ENCODE assay signal across 10 cellular contexts in the genomic region with DNA sequence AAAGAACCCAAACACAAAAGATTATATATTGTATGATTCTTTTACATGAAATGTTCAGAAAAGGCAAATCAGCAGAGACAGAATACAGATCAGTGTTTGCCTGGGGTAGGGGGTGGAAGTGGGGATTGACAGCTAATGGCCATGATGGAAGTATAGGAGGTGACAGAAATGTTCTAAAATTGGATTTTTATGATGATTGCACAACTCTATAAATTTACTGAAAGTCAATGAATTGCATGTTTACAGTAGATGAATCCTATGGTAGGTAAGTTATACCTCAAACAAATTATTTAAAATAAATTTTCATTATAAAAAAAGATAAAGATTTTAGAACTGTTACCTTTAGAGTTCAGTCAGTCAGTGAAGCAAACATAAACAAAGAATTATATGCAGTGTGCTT.
"Had no signal": no experiment of that assay in that cellular context is flagged by ENCODE, and none has a peak within 500 bp of the region (broad histone marks: within the 10 kb centered on the region; RNA-seq: fewer than 3 reads in every experiment).

No MANE protein-coding gene starts in this region.

- H3K27ac ChIP-seq: GM23248 had no signal

- H3K4me1 ChIP-seq: HAP-1 had no signal

- DNase-seq: GM23248, GOT3, H7, H9, HCEC 1CT, HFFc6 had no signal

- H2AFZ ChIP-seq: GM23248 had no signal

- H3K9me3 Mint-ChIP-seq: H9, HFFc6 had no signal

- FAIRE-seq: H1, H54 had no signal

- ATAC-seq: HCT116 had no signal

- H3K27ac Mint-ChIP-seq: H9, HFFc6 had no signal

- H3K9ac ChIP-seq: GM23248 had no signal

- H3K4me3 ChIP-seq: GM23248, HAP-1 had no signal

- H3K4me3 Mint-ChIP-seq: H9, HFFc6 had no signal

- H3K36me3 ChIP-seq: HAP-1 had no signal

- H3K9me3 ChIP-seq: HAP-1 had no signal
